ENCODE assay signal across 8 cellular contexts in the genomic region with DNA sequence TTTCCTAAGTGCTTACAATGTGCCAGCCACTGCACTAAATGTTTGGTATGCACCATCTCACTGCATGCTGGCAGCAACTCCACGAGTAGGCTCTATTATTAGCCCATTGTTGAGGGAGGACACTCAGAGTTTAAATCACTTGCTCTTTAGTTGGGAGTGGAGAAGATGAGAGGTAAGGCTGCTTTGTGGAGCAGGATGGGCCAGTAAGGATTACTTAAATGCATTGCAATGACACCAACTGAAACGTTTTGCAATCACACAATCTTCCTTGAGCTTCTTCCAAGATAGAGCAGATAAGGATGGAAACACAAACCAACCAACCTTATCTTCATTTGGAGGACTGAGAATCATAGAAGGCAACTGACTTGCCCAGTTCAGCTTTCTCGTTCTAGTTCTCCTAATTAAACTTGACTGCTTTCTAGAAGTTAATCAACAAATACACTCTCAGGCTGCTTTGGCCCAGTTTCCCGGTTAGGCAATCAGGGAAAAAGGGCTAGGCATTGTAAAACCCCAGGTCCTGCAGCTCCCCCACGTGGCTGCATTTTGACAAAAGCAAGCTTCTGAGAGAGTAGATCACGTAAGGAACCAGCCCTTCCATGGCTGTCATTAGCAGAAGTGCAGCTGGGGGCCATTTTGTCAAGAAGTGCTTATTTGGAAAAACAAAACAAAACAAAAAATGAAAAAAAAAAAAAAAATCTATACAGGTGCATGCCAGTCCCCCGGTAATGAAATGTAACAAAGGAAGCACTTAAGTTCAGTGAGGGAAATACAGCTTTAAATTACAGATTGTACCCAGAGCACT.
A peak's percentile ranks its signal among the peaks of the same experiment; 100 is the strongest.
DNase-seq lines count a peak whose midpoint lies in the region; ATAC-seq, FAIRE-seq and TF ChIP-seq lines count a peak whose summit lies in the region.

No MANE protein-coding gene starts in this region.

- H2AFZ ChIP-seq in ACC112 (ENCODE audit: low read length, unreplicated experiment), result peak overlapping the region; percentile 97

- peaks cover 34% of the 10 kb centered on the region for H3K4me1 ChIP-seq in ACC112 (ENCODE audit: control insufficient read depth, insufficient read depth, low read length, unreplicated experiment)
- peaks cover 7 to 12% of the 10 kb centered on the region in 2 donors for H3K4me1 ChIP-seq in lung (ENCODE audit: control insufficient read depth in 2 of 2, insufficient read depth in 2 of 2, low read length in 2 of 2)

- H3K9me3 ChIP-seq in lung (ENCODE audit: control insufficient read depth in 2 of 2, insufficient read depth in 1 of 2, low read length in 1 of 2), result no peaks in the 10 kb centered on the region

- H3K27me3 ChIP-seq in ACC112 (ENCODE audit: insufficient read depth, low read length) (no peaks in the 10 kb centered on the region), lung (ENCODE audit: control insufficient read depth, insufficient read depth) (no peaks in the 10 kb centered on the region)

- H3K9me3 Mint-ChIP-seq in activated CD4-positive, alpha-beta T cell treated with anti-CD3 and anti-CD28 coated beads, Interleukin-2, amount 10 ng/mL, durations not matched to agents 24 days and 14 days, result no peaks in the 10 kb centered on the region

- H3K27ac ChIP-seq in ACC112 (ENCODE audit: low read depth, low read length), result peak overlapping the region; percentile 79
- peak overlapping the region; percentile 17 to 89 for H3K27ac ChIP-seq in lung (ENCODE audit: low read depth in 1 of 2, low read length in 1 of 2)

- peak; percentile 84 for FAIRE-seq in GM18507 (lab: Jason Lieb, UNC)

- H3K36me3 ChIP-seq in ACC112 (ENCODE audit: insufficient read depth, low read length) (no peaks in the 10 kb centered on the region), lung (ENCODE audit: control insufficient read depth in 2 of 2, insufficient read depth in 2 of 2, low read length in 2 of 2) (no peaks in the 10 kb centered on the region)

- intact Hi-C loops in activated CD4-positive, alpha-beta T cell treated with anti-CD3 and anti-CD28 coated beads, Interleukin-2, amount 10 ng/mL, durations not matched to agents 24 days and 14 days (cut with micrococcal nuclease), result loop anchor here (1.0 to 10.0 kb wide), 5 partner anchors 187 to 1625 kb away; no protein-coding TSS in a partner anchor

- H3K79me2 ChIP-seq in ACC112 (ENCODE audit: control insufficient read depth, insufficient read depth, low read length, unreplicated experiment), result no peaks in the 10 kb centered on the region

- no peaks in the 10 kb centered on the region for H3K36me3 Mint-ChIP-seq in activated CD4-positive, alpha-beta T cell treated with anti-CD3 and anti-CD28 coated beads, Interleukin-2, amount 10 ng/mL, durations not matched to agents 24 days and 14 days (ENCODE audit: low read depth)

- no peaks in the 10 kb centered on the region for H3K27me3 Mint-ChIP-seq in activated CD4-positive, alpha-beta T cell treated with anti-CD3 and anti-CD28 coated beads, Interleukin-2, amount 10 ng/mL, durations not matched to agents 24 days and 14 days

- H3K4me3 Mint-ChIP-seq in activated CD4-positive, alpha-beta T cell treated with anti-CD3 and anti-CD28 coated beads, Interleukin-2, amount 10 ng/mL, durations not matched to agents 24 days and 14 days, result no peak overlapping the region

- H3K27ac Mint-ChIP-seq in activated CD4-positive, alpha-beta T cell treated with anti-CD3 and anti-CD28 coated beads, Interleukin-2, amount 10 ng/mL, durations not matched to agents 24 days and 14 days, result peak overlapping the region; percentile 8

- peak; percentile 73 for TF ChIP-seq CTCF in lung (IDR thresholded peaks at IDR 0.05; ENCODE audit: control extremely low read depth, extremely low read depth)

- peak; percentile 52 for ATAC-seq in HG03097 (IDR thresholded peaks at IDR 0.05; ENCODE audit: low FRiP score, unreplicated experiment)
- peak; percentile 84 for ATAC-seq in lung (ENCODE audit: insufficient read depth, low FRiP score)

- H3K4me3 ChIP-seq in ACC112 (ENCODE audit: low read depth, low read length) (no peak overlapping the region), lung (no peak overlapping the region)

- WGBS in lung, 2 donors, result 8% methylated on average over 7 of the region's 7 CpGs

- DNase-seq in GM18507 (ENCODE audit: extremely low spot score, insufficient read length, low read depth) (no peak), NCI-H446 (lab: John Stamatoyannopoulos, UW) (peak; percentile 70 to 78), ecto neural progenitor cell (ENCODE audit: low spot score) (peak; percentile 84), lung (ENCODE audit: low spot score) (peak; percentile 91)
- peak; percentile 91 for DNase-seq in activated CD4-positive, alpha-beta T cell treated with anti-CD3 and anti-CD28 coated beads, Interleukin-2, amount 10 ng/mL, durations not matched to agents 24 days and 14 days
- DNase-seq in stimulated activated CD8-positive, alpha-beta memory T cell treated with anti-CD3 and anti-CD28 coated beads, Interleukin-12 subunit alpha, Interleukin-12 subunit beta, amount 100 ng/mL, for 1 hour (ENCODE audit: low read depth), result peak; percentile 43

- H3K4me1 Mint-ChIP-seq in activated CD4-positive, alpha-beta T cell treated with anti-CD3 and anti-CD28 coated beads, Interleukin-2, amount 10 ng/mL, durations not matched to agents 24 days and 14 days, result peaks cover 45% of the 10 kb centered on the region
